Comparison of ENCODE assay signal across 16 cellular contexts in genomic region chr4:87101543-87102199, GRCh38.
DNase-seq lines count a peak whose midpoint lies in the region; ATAC-seq and TF ChIP-seq lines count a peak whose summit lies in the region.
"Had no signal": no experiment of that assay in that cellular context is flagged by ENCODE, and none has a peak within 500 bp of the region (broad histone marks: within the 10 kb centered on the region; RNA-seq: fewer than 3 reads in every experiment).

No MANE protein-coding gene starts in this region.

- peak overlapping the region; percentile 4 for H3K27ac ChIP-seq in left ventricle myocardium inferior (replicated peaks)
- peak overlapping the region; percentile 56 for H3K27ac ChIP-seq in epithelial cell of prostate
- H3K27ac ChIP-seq: body of pancreas had no signal

- DNase-seq in left ventricle myocardium inferior (no peak), left cardiac atrium (no peak), epithelial cell of prostate (ENCODE audit: low read depth, low spot score) (no peak), T-helper 9 cell (no peak), NCI-H2227 treated with DMSO at 0.1 percent for 48 hours (lab: John Stamatoyannopoulos, UW) (no peak), HAP-1 (ENCODE audit: low spot score in 2 of 2) (no peak)
- no peak for DNase-seq in naive thymus-derived CD8-positive, alpha-beta T cell
- DNase-seq in central memory CD4-positive, alpha-beta T cell = no peak
- DNase-seq: body of pancreas; cortex of kidney; NCI-H526 treated with DMSO at 0.1 percent for 48 hours; posterior cingulate gyrus; stimulated activated CD4-positive, alpha-beta T cell treated with anti-CD3 and anti-CD28 coated beads, Interleukin-1b, Interleukin-23, amount 100 ng/mL, for 48 hours; stimulated activated naive B cell treated with anti-CD40 and anti-IgM and Interleukin-4, amounts not matched to agents 10 μg/mL and 1 μg/mL and 100 μg/mL, for 72 hours had no signal

- peaks cover 26 to 47% (median 45%) of the 10 kb centered on the region in 4 donors for H3K4me1 Mint-ChIP-seq in naive thymus-derived CD8-positive, alpha-beta T cell

- no peak for ATAC-seq in left cardiac atrium
- ATAC-seq in naive thymus-derived CD8-positive, alpha-beta T cell = no peak
- ATAC-seq: body of pancreas; HepG2; stimulated activated naive B cell treated with anti-CD40 and anti-IgM and Interleukin-4, amounts not matched to agents 10 μg/mL and 1 μg/mL and 100 μg/mL, for 72 hours had no signal

- peak overlapping the region; percentile 83 to 99 (median 90) for H3K27ac Mint-ChIP-seq in naive thymus-derived CD8-positive, alpha-beta T cell
- H3K27ac Mint-ChIP-seq: stimulated activated naive B cell treated with anti-CD40 and anti-IgM and Interleukin-4, amounts not matched to agents 10 μg/mL and 1 μg/mL and 100 μg/mL, for 72 hours had no signal

- in situ Hi-C loops in HAP-1 (cut with MboI; ENCODE audit: low sequenced_read_pairs) = no loop called here

- POLR2A ChIA-PET in naive thymus-derived CD8-positive, alpha-beta T cell (lab: Charles Lee) = no interaction called here

- H3K36me3 ChIP-seq in left ventricle myocardium inferior (peaks cover 14% of the 10 kb centered on the region), HAP-1 (replicated peaks) (no peaks in the 10 kb centered on the region)

- H3K4me3 Mint-ChIP-seq in naive thymus-derived CD8-positive, alpha-beta T cell = no peak overlapping the region
- H3K4me3 Mint-ChIP-seq: neural crest cell; stimulated activated naive B cell treated with anti-CD40 and anti-IgM and Interleukin-4, amounts not matched to agents 10 μg/mL and 1 μg/mL and 100 μg/mL, for 72 hours had no signal

- intact Hi-C loops in left ventricle myocardium inferior (cut with micrococcal nuclease) (no loop called here), left cardiac atrium (cut with DNase I) (no loop called here)

- H3K9me3 Mint-ChIP-seq in naive thymus-derived CD8-positive, alpha-beta T cell = no peaks in the 10 kb centered on the region
- H3K9me3 Mint-ChIP-seq: neural crest cell; stimulated activated naive B cell treated with anti-CD40 and anti-IgM and Interleukin-4, amounts not matched to agents 10 μg/mL and 1 μg/mL and 100 μg/mL, for 72 hours had no signal

- H3K4me3 ChIP-seq in left ventricle myocardium inferior = no peak overlapping the region
- H3K4me3 ChIP-seq in HAP-1 = no peak overlapping the region
- H3K4me3 ChIP-seq: body of pancreas had no signal

- H3K4me1 ChIP-seq in left ventricle myocardium inferior (peaks cover 77% of the 10 kb centered on the region), HAP-1 (peaks cover 13% of the 10 kb centered on the region)

- H3K27me3 Mint-ChIP-seq in naive thymus-derived CD8-positive, alpha-beta T cell = no peaks in the 10 kb centered on the region
- H3K27me3 Mint-ChIP-seq: stimulated activated naive B cell treated with anti-CD40 and anti-IgM and Interleukin-4, amounts not matched to agents 10 μg/mL and 1 μg/mL and 100 μg/mL, for 72 hours had no signal

- peaks cover 0 to 19% (median 6%) of the 10 kb centered on the region in 3 donors for H3K36me3 Mint-ChIP-seq in naive thymus-derived CD8-positive, alpha-beta T cell

- H3K27me3 ChIP-seq in left ventricle myocardium inferior (ENCODE audit: low read depth) (no peaks in the 10 kb centered on the region), HAP-1 (ENCODE audit: low read depth) (no peaks in the 10 kb centered on the region)
- H3K27me3 ChIP-seq: body of pancreas had no signal

- TF ChIP-seq CTCF in left ventricle myocardium inferior (IDR thresholded peaks at IDR 0.05; ENCODE audit: borderline replicate concordance) = no peak

- H3K9me3 ChIP-seq in left ventricle myocardium inferior (replicated peaks) (no peaks in the 10 kb centered on the region), HAP-1 (no peaks in the 10 kb centered on the region)
- H3K9me3 ChIP-seq: body of pancreas had no signal
